ENCODE assay signal across 8 cellular contexts in the genomic region with DNA sequence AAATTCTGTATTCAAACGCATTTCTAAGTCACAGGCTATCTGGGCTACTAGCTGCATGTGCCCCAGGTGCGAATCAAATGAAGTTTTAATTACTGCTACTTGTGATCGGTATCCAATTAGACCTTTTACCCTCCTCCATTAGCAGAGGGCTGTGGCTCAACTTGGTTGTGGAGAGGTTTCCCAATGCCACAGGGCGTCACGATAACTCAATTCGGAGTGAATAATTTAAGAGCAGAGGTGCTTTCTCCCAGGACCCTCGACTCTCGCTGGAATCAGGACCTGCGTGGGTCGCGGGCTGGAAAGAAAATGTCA. TPM values are rescaled to one million over a fixed set of nuclear protein-coding genes. Genes with fewer than 3 reads are reported as not detected.
DNase-seq lines count a peak whose midpoint lies in the region; ATAC-seq, FAIRE-seq and TF ChIP-seq lines count a peak whose summit lies in the region.

No MANE protein-coding gene starts in this region.

- intact Hi-C loops in kidney (cut with DNase I), result no loop called here

- H3K4me1 ChIP-seq in BLaER1, result peaks cover 17% of the 10 kb centered on the region
- peaks cover 7 to 13% of the 10 kb centered on the region in 2 donors for H3K4me1 ChIP-seq in kidney (ENCODE audit: control insufficient read depth in 1 of 2, insufficient read depth in 1 of 2, low read depth in 1 of 2, low read length in 2 of 2)
- peaks cover 3 to 20% (median 16%) of the 10 kb centered on the region in 5 donors for H3K4me1 ChIP-seq in subcutaneous abdominal adipose tissue (ENCODE audit: control insufficient read depth in 5 of 5, insufficient read depth in 5 of 5, low read length in 5 of 5)

- H3K9me3 ChIP-seq in BLaER1 (no peaks in the 10 kb centered on the region), kidney (ENCODE audit: control insufficient read depth in 1 of 2, low read length in 2 of 2) (no peaks in the 10 kb centered on the region), subcutaneous abdominal adipose tissue (ENCODE audit: control insufficient read depth in 5 of 5, low read length in 5 of 5) (peaks cover 0 to 3% (median 0%) of the 10 kb centered on the region in 5 donors)

- H3K36me3 ChIP-seq in BLaER1 (peaks cover 12% of the 10 kb centered on the region), kidney (ENCODE audit: control insufficient read depth in 1 of 2, insufficient read depth in 2 of 2, low read length in 2 of 2) (peaks cover 0 to 8% of the 10 kb centered on the region in 2 donors), subcutaneous abdominal adipose tissue (ENCODE audit: control insufficient read depth in 5 of 5, insufficient read depth in 5 of 5, low read length in 5 of 5) (peaks cover 8 to 17% (median 12%) of the 10 kb centered on the region in 5 donors)

- no peak for FAIRE-seq in kidney (lab: Jason Lieb, UNC)

- ATAC-seq in GM19452 (IDR thresholded peaks at IDR 0.05; ENCODE audit: unreplicated experiment) (peak; percentile 5), HG03460 (IDR thresholded peaks at IDR 0.05; ENCODE audit: unreplicated experiment) (peak; percentile 10)
- peak; percentile 7 for ATAC-seq in activated naive CD8-positive, alpha-beta T cell treated with anti-CD3 and anti-CD28 coated beads, Interleukin-2, amount 50 U/mL, for 24 hours

- no peak for TF ChIP-seq CTCF in kidney (IDR thresholded peaks at IDR 0.05; ENCODE audit: borderline replicate concordance, extremely low read depth, insufficient read depth)

- H3K4me3 ChIP-seq in BLaER1 (peak overlapping the region; percentile 72), kidney (ENCODE audit: low read length in 2 of 2) (peak overlapping the region; percentile 87), subcutaneous abdominal adipose tissue (ENCODE audit: low read depth in 1 of 5, low read length in 5 of 5) (peak overlapping the region; percentile 78 to 90 (median 82))

- peaks cover 69% of the 10 kb centered on the region for H3K4me1 Mint-ChIP-seq in activated naive CD8-positive, alpha-beta T cell treated with anti-CD3 and anti-CD28 coated beads, Interleukin-2, amount 50 U/mL, for 24 hours

- no peaks in the 10 kb centered on the region for H4K20me1 ChIP-seq in BLaER1

- H3K4me3 Mint-ChIP-seq in activated naive CD8-positive, alpha-beta T cell treated with anti-CD3 and anti-CD28 coated beads, Interleukin-2, amount 50 U/mL, for 24 hours, result peak overlapping the region; percentile 88

- H3K9me3 Mint-ChIP-seq in activated naive CD8-positive, alpha-beta T cell treated with anti-CD3 and anti-CD28 coated beads, Interleukin-2, amount 50 U/mL, for 24 hours, result peaks cover 4% of the 10 kb centered on the region

- H3K27ac ChIP-seq in BLaER1 (peak overlapping the region; percentile 90), kidney (ENCODE audit: low read depth in 2 of 2, low read length in 2 of 2) (peak overlapping the region; percentile 94 to 96), subcutaneous abdominal adipose tissue (ENCODE audit: low read depth, low read length) (peak overlapping the region; percentile 81)

- peaks cover 10% of the 10 kb centered on the region for H3K36me3 Mint-ChIP-seq in activated naive CD8-positive, alpha-beta T cell treated with anti-CD3 and anti-CD28 coated beads, Interleukin-2, amount 50 U/mL, for 24 hours (ENCODE audit: low read depth)

- DNase-seq in activated naive CD8-positive, alpha-beta T cell treated with anti-CD3 and anti-CD28 coated beads, Interleukin-2, amount 50 U/mL, for 24 hours, result no peak
- DNase-seq in kidney (no peak), mesenteric fat pad (ENCODE audit: low spot score) (no peak), activated gamma-delta T cell treated with Interleukin-2 at 50 U/mL for 16 hours (no peak)

- peak overlapping the region; percentile 79 for H3K9ac ChIP-seq in BLaER1
- peak overlapping the region; percentile 45 to 67 for H3K9ac ChIP-seq in kidney (ENCODE audit: low read length in 2 of 2)
- peak overlapping the region in 4 of 5 donors; percentile 87 to 96 (median 91) for H3K9ac ChIP-seq in subcutaneous abdominal adipose tissue (ENCODE audit: low read length in 5 of 5)

- peak overlapping the region; percentile 94 for H3K27ac Mint-ChIP-seq in activated naive CD8-positive, alpha-beta T cell treated with anti-CD3 and anti-CD28 coated beads, Interleukin-2, amount 50 U/mL, for 24 hours

- no peaks in the 10 kb centered on the region for H3K27me3 ChIP-seq in BLaER1
- no peaks in the 10 kb centered on the region for H3K27me3 ChIP-seq in subcutaneous abdominal adipose tissue (ENCODE audit: control insufficient read depth in 5 of 5, insufficient read depth in 4 of 5, low read length in 5 of 5)

- H3K27me3 Mint-ChIP-seq in activated naive CD8-positive, alpha-beta T cell treated with anti-CD3 and anti-CD28 coated beads, Interleukin-2, amount 50 U/mL, for 24 hours, result no peaks in the 10 kb centered on the region

- peak overlapping the region; percentile 81 for H3K4me2 ChIP-seq in BLaER1

RNA-seq across cellular contexts. Expression of gene SAYSD1, which starts 0.6 kb away (rescaled TPM):
- total RNA-seq in kidney (20.4 TPM), mesenteric fat pad (11.2 TPM)
- polyA plus RNA-seq in kidney (ENCODE audit: insufficient read depth, low read depth, low replicate concordance), result 17.1 TPM
